12 cellular contexts compared by ENCODE assay signal in the genomic region with DNA sequence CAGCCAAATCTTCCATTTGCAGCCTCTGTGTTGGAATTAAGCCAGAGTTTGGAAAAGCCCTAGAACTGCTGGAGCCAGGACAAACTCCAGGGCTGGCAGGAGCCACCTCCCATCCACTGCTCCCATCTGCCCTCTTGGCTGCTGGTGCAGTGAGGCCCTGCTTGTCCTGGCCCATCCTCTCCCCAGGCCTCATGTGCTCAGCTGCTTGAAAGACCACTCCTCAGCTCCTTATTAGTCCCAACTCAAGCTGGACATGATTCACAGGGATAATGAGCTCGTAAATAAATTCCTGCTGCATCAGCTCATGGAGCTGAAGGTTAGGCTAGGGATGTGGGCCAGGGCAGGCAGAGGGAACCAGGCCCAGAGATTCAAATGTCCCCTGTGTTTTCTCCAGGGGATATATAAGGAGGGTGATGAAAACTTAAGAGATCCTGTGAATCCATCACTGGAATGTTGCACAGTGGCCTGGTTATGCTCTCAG.
DNase-seq lines count a peak whose midpoint lies in the region; ATAC-seq and TF ChIP-seq lines count a peak whose summit lies in the region.
"Had no signal": no experiment of that assay in that cellular context is flagged by ENCODE, and none has a peak within 500 bp of the region (broad histone marks: within the 10 kb centered on the region; RNA-seq: fewer than 3 reads in every experiment).

No MANE protein-coding gene starts in this region.

- peaks cover 6% of the 10 kb centered on the region for H3K79me2 ChIP-seq in trophoblast cell (ENCODE audit: control insufficient read depth, insufficient read depth, low read length, poor library complexity)

- H3K27me3 ChIP-seq in Panc1 (ENCODE audit: control insufficient read depth, insufficient read depth, low read length) (peaks cover 2% of the 10 kb centered on the region; the same call in 1 of the 2 replicates), gastroesophageal sphincter (no peaks in the 10 kb centered on the region), trophoblast cell (ENCODE audit: insufficient read depth, low read length) (no peaks in the 10 kb centered on the region)
- H3K27me3 ChIP-seq: dorsolateral prefrontal cortex had no signal

- no peaks in the 10 kb centered on the region for H3K36me3 ChIP-seq in Panc1 (ENCODE audit: control insufficient read depth, insufficient read depth, low read length)
- H3K36me3 ChIP-seq in gastroesophageal sphincter, result no peaks in the 10 kb centered on the region
- no peaks in the 10 kb centered on the region for H3K36me3 ChIP-seq in trophoblast cell (ENCODE audit: control insufficient read depth in 1 of 2, insufficient read depth in 2 of 2, low read length in 2 of 2)

- H4K91ac ChIP-seq in trophoblast cell (ENCODE audit: low read depth, low read length), result peak overlapping the region; percentile 78

- intact Hi-C loops in Panc1 (cut with micrococcal nuclease; ENCODE audit: unreplicated experiment), result no loop called here

- peak overlapping the region; percentile 44 for H2BK120ac ChIP-seq in trophoblast cell (ENCODE audit: insufficient read depth, low read length, poor library complexity)

- TF ChIP-seq POLR2A in gastroesophageal sphincter (IDR thresholded peaks at IDR 0.05), result no peak

- H4K12ac ChIP-seq in trophoblast cell (ENCODE audit: low read depth, low read length), result no peak overlapping the region

- H3K4ac ChIP-seq in trophoblast cell (ENCODE audit: low read depth, low read length), result no peak overlapping the region

- POLR2A ChIA-PET in Panc1 (lab: Charles Lee), result no interaction called here

- H2AFZ ChIP-seq in trophoblast cell (ENCODE audit: insufficient read depth, low read length, poor library complexity), result no peak overlapping the region

- no peak overlapping the region for H3K23ac ChIP-seq in trophoblast cell (ENCODE audit: low read length)

- WGBS in gastroesophageal sphincter (ENCODE audit: low coverage in 1 of 2), 2 donors, result 0% methylated on average over 1 of the region's 1 CpG; no CpG with 5 or more reads in 1 of the 2 donors
- no CpG with 5 or more reads among the region's 1 CpG for WGBS in trophoblast cell (ENCODE audit: extremely low coverage, insufficient coverage, insufficient read length)

- H4K8ac ChIP-seq in trophoblast cell (ENCODE audit: low read depth, low read length), result peak overlapping the region; percentile 48

- H3K4me3 ChIP-seq in Panc1 (ENCODE audit: low read depth in 2 of 2, low read length in 2 of 2), result no peak overlapping the region
- H3K4me3 ChIP-seq in gastroesophageal sphincter, result no peak overlapping the region
- H3K4me3 ChIP-seq in trophoblast cell (ENCODE audit: low read depth, low read length), result no peak overlapping the region
- H3K4me3 ChIP-seq: dorsolateral prefrontal cortex, GM12878 had no signal

- CTCF ChIA-PET in Panc1 (lab: Charles Lee), result no interaction called here

- peak overlapping the region; percentile 31 for H2AK5ac ChIP-seq in trophoblast cell (ENCODE audit: low read length)

- in situ Hi-C loops in Panc1 (cut with HindIII; ENCODE audit: low pct_unique_long_range_greater_than_20kb, low sequenced_read_pairs), result no loop called here

- no peak for TF ChIP-seq EP300 in gastroesophageal sphincter (IDR thresholded peaks at IDR 0.05)

- peak overlapping the region; percentile 36 for H3K27ac ChIP-seq in C4-2B
- no peak overlapping the region for H3K27ac ChIP-seq in Panc1 (ENCODE audit: low read length)
- peak overlapping the region; percentile 51 to 75 (median 63) for H3K27ac ChIP-seq in gastroesophageal sphincter
- H3K27ac ChIP-seq in trophoblast cell (ENCODE audit: low read depth, low read length), result peak overlapping the region; percentile 71

- DNase-seq in Panc1 (ENCODE audit: low read depth, low spot score), result no peak
- DNase-seq in trophoblast cell, result no peak
- DNase-seq in cortex of kidney (lab: John Stamatoyannopoulos, UW), result no peak
- DNase-seq in NCI-H510A (lab: John Stamatoyannopoulos, UW), result no peak
- DNase-seq: NCI-H510A treated with DMSO at 0.1 percent for 48 hours had no signal

- ATAC-seq in Panc1 (peak; percentile 60), gastroesophageal sphincter (peak; percentile 52), GM19463 (IDR thresholded peaks at IDR 0.05; ENCODE audit: unreplicated experiment) (no peak), HG03108 (IDR thresholded peaks at IDR 0.05; ENCODE audit: unreplicated experiment) (no peak)
- ATAC-seq: GM12878; stimulated activated memory B cell treated with anti-CD40 and anti-IgM and Interleukin-4, amounts not matched to agents 10 μg/mL and 1 μg/mL and 100 μg/mL, for 72 hours had no signal

- peak overlapping the region; percentile 45 for H2BK5ac ChIP-seq in trophoblast cell (ENCODE audit: low read depth, low read length, poor library complexity)

- H3K9me3 ChIP-seq in Panc1 (ENCODE audit: control insufficient read depth, insufficient read depth, low read depth, low read length), result no peaks in the 10 kb centered on the region
- H3K9me3 ChIP-seq in gastroesophageal sphincter, result peaks cover 0 to 5% (median 0%) of the 10 kb centered on the region in 3 donors
- no peaks in the 10 kb centered on the region for H3K9me3 ChIP-seq in trophoblast cell (ENCODE audit: insufficient read depth, low read depth, low read length)

- H3K79me1 ChIP-seq in trophoblast cell (ENCODE audit: low read length), result peaks cover 26% of the 10 kb centered on the region

- peak overlapping the region; percentile 36 for H3K14ac ChIP-seq in trophoblast cell (ENCODE audit: low read length)

- no peaks in the 10 kb centered on the region for H3K4me1 ChIP-seq in Panc1 (ENCODE audit: control insufficient read depth, insufficient read depth, low read length)
- H3K4me1 ChIP-seq in gastroesophageal sphincter, result peaks cover 3 to 33% (median 11%) of the 10 kb centered on the region in 3 donors
- peaks cover 19 to 30% of the 10 kb centered on the region in 2 experiments for H3K4me1 ChIP-seq in trophoblast cell (ENCODE audit: control insufficient read depth in 1 of 2, insufficient read depth in 2 of 2, low read length in 2 of 2)

- H3K9ac ChIP-seq in trophoblast cell (ENCODE audit: low read length), result no peak overlapping the region

- H2BK12ac ChIP-seq in trophoblast cell (ENCODE audit: low read length), result peak overlapping the region; percentile 21

- H3K18ac ChIP-seq in trophoblast cell (ENCODE audit: low read length), result peak overlapping the region; percentile 55

- TF ChIP-seq CTCF in C4-2B (conservative IDR thresholded peaks at IDR 0.05) (no peak), Panc1 (IDR thresholded peaks at IDR 0.05) (no peak), gastroesophageal sphincter (IDR thresholded peaks at IDR 0.05) (no peak)

- H3K4me2 ChIP-seq in trophoblast cell (ENCODE audit: low read length), result no peak overlapping the region

- BruUV-seq in Panc1 (replicated peaks; lab: Mats Ljungman, UMichigan), result no TSS peak

Comparison
In these comparisons a context has a peak if more than half of its experiments do, and no peak if none do; other contexts are left out.
1. ATAC-seq: peak in Panc1 (single experiment) and gastroesophageal sphincter (single experiment); none in GM19463 (single experiment) and HG03108 (single experiment).